ENCODE assay signal across 1 cellular context in genomic region chr3:54950391-54951003, GRCh38.
TF ChIP-seq lines count a peak whose summit lies in the region.

No MANE protein-coding gene starts in this region.

TF ChIP-seq in WTC11, 78 proteins besides CTCF, POLR2A, EP300 and RAD21 (continued from another document):
- TF ChIP-seq PRDM15 (CRISPR knock-in tag; IDR thresholded peaks at IDR 0.05) (no peak), CBFB (CRISPR knock-in tag; IDR thresholded peaks at IDR 0.05; ENCODE audit: low read depth) (no peak), E2F1 (CRISPR knock-in tag; IDR thresholded peaks at IDR 0.05) (no peak)
TF ChIP-seq in WTC11: peak in this region for 0.
